Comparison of ENCODE assay signal across 22 cellular contexts in genomic region chr13:99666146-99666805, GRCh38. TPM values are rescaled to one million over a fixed set of nuclear protein-coding genes. Genes with fewer than 3 reads are reported as not detected.
DNase-seq lines count a peak whose midpoint lies in the region; ATAC-seq, FAIRE-seq and TF ChIP-seq lines count a peak whose summit lies in the region.
"Had no signal": no experiment of that assay in that cellular context is flagged by ENCODE, and none has a peak within 500 bp of the region (broad histone marks: within the 10 kb centered on the region; RNA-seq: fewer than 3 reads in every experiment).

No MANE protein-coding gene starts in this region.

- H3K56ac ChIP-seq in H1 (replicated peaks; ENCODE audit: insufficient read length, low read depth, low read length): no peak overlapping the region

- no peak overlapping the region for H3K4me3 ChIP-seq in H1 (ENCODE audit: extremely low read depth in 1 of 4, insufficient read depth in 2 of 4, low read depth in 3 of 4, low read length in 4 of 4)
- H3K4me3 ChIP-seq: GM23248 had no signal

- no peak for FAIRE-seq in H1 (lab: Jason Lieb, UNC)
- FAIRE-seq: GM19239, HTR-8/SVneo had no signal

- no peak overlapping the region for H3K27ac ChIP-seq in H1 (ENCODE audit: low read depth, low read length)
- H3K27ac ChIP-seq: 22Rv1, GM23248 had no signal

- ATAC-seq in HG02852 (IDR thresholded peaks at IDR 0.05; ENCODE audit: unreplicated experiment): peak; percentile 47
- ATAC-seq in stimulated activated naive B cell treated with anti-CD40 and anti-IgM and Interleukin-4, amounts not matched to agents 10 μg/mL and 1 μg/mL and 100 μg/mL, for 72 hours (replicated peaks): peak; percentile 34 to 62
- ATAC-seq in activated CD4-positive, alpha-beta T cell treated with anti-CD3 and anti-CD28 coated beads for 36 hours: no peak
- ATAC-seq in HG03354 (IDR thresholded peaks at IDR 0.05; ENCODE audit: poor library complexity, severe bottlenecking, unreplicated experiment): no peak

- H3K27me3 ChIP-seq in H1 (replicated peaks in 1 of 4; ENCODE audit: control insufficient read depth in 3 of 4, extremely low read depth in 1 of 4, insufficient read depth in 3 of 4, low read length in 3 of 4): no peaks in the 10 kb centered on the region

- H4K20me1 ChIP-seq in H1 (replicated peaks in 1 of 2; ENCODE audit: control insufficient read depth in 1 of 2, insufficient read depth in 2 of 2, low read length in 2 of 2): no peaks in the 10 kb centered on the region

- H3K9me3 ChIP-seq in H1 (ENCODE audit: insufficient read depth in 2 of 2, low read depth in 1 of 2, low read length in 1 of 2): no peaks in the 10 kb centered on the region

- peaks cover 5 to 7% of the 10 kb centered on the region in 2 donors for H3K4me1 Mint-ChIP-seq in stimulated activated naive B cell treated with anti-CD40 and anti-IgM and Interleukin-4, amounts not matched to agents 10 μg/mL and 1 μg/mL and 100 μg/mL, for 72 hours
- no peaks in the 10 kb centered on the region for H3K4me1 Mint-ChIP-seq in activated CD4-positive, alpha-beta T cell treated with anti-CD3 and anti-CD28 coated beads for 36 hours
- H3K4me1 Mint-ChIP-seq: CD14-positive monocyte had no signal

- peaks cover 0 to 6% of the 10 kb centered on the region in 2 experiments; a peak in 1 of 4 replicates for H3K79me2 ChIP-seq in H1 (ENCODE audit: control insufficient read depth in 1 of 2, insufficient read depth in 2 of 2, low read length in 2 of 2)

- no peaks in the 10 kb centered on the region for H3K23me2 ChIP-seq in H1 (ENCODE audit: low read depth, low read length)

- no peak for TF ChIP-seq RAD21 in H1 (IDR thresholded peaks at IDR 0.05 in 1 of 2, conservative IDR thresholded peaks at IDR 0.05 in 1 of 2; ENCODE audit: low read depth in 2 of 2, low read length in 2 of 2)

- peak overlapping the region; percentile 76; the same call in 1 of the 2 replicates for H2BK20ac ChIP-seq in H1 (ENCODE audit: low read length)

- H3K18ac ChIP-seq in H1 (ENCODE audit: extremely low read depth, low read length): peak overlapping the region; percentile 56

- H2BK15ac ChIP-seq in H1 (ENCODE audit: low read length): peak overlapping the region; percentile 94

- H4K8ac ChIP-seq in H1 (ENCODE audit: extremely low read depth, insufficient read depth, low read length): no peak overlapping the region

- no peak overlapping the region for H3K4me3 Mint-ChIP-seq in stimulated activated naive B cell treated with anti-CD40 and anti-IgM and Interleukin-4, amounts not matched to agents 10 μg/mL and 1 μg/mL and 100 μg/mL, for 72 hours
- no peak overlapping the region for H3K4me3 Mint-ChIP-seq in activated CD4-positive, alpha-beta T cell treated with anti-CD3 and anti-CD28 coated beads for 36 hours
- H3K4me3 Mint-ChIP-seq: CD14-positive monocyte, HFFc6, IgD-negative memory B cell had no signal

- TF ChIP-seq POLR2A in H1 (IDR thresholded peaks at IDR 0.05; ENCODE audit: control extremely low read depth in 1 of 2, low read depth in 2 of 2, low read length in 2 of 2): no peak

- H3K4me1 ChIP-seq in H1 (replicated peaks in 1 of 4; ENCODE audit: control insufficient read depth in 3 of 4, insufficient read depth in 4 of 4, low read length in 3 of 4): peaks cover 4 to 15% (median 11%) of the 10 kb centered on the region in 4 experiments

- H3K27ac Mint-ChIP-seq in stimulated activated naive B cell treated with anti-CD40 and anti-IgM and Interleukin-4, amounts not matched to agents 10 μg/mL and 1 μg/mL and 100 μg/mL, for 72 hours: no peak overlapping the region
- no peak overlapping the region for H3K27ac Mint-ChIP-seq in activated CD4-positive, alpha-beta T cell treated with anti-CD3 and anti-CD28 coated beads for 36 hours
- H3K27ac Mint-ChIP-seq: CD14-positive monocyte, HFFc6 had no signal

- H3K36me3 ChIP-seq in H1 (ENCODE audit: control insufficient read depth in 2 of 4, insufficient read depth in 4 of 4, low read length in 3 of 4): no peaks in the 10 kb centered on the region

- peak overlapping the region; percentile 42 for H4K5ac ChIP-seq in H1 (ENCODE audit: insufficient read length, low read depth, low read length)

- no peak overlapping the region for H2AFZ ChIP-seq in H1 (ENCODE audit: low read length)
- H2AFZ ChIP-seq: GM23248 had no signal

- H3K23ac ChIP-seq in H1 (ENCODE audit: insufficient read length): no peak overlapping the region

- peak overlapping the region; percentile 45; the same call in 1 of the 2 replicates for H2BK5ac ChIP-seq in H1 (ENCODE audit: low read depth, low read length)

- no peak overlapping the region for H2BK120ac ChIP-seq in H1 (replicated peaks; ENCODE audit: low read depth, low read length)

- H3K79me1 ChIP-seq in H1 (ENCODE audit: low read depth, low read length): no peaks in the 10 kb centered on the region

- DNase-seq in NCI-H1417 (lab: John Stamatoyannopoulos, UW): peak in 2 of 3 experiments; percentile 60
- DNase-seq in NCI-H1417 treated with DMSO at 0.1 percent for 48 hours (lab: John Stamatoyannopoulos, UW): no peak
- DNase-seq in H1 (ENCODE audit: low read depth in 1 of 2, low spot score in 2 of 2): peak in 1 of 2 experiments; percentile 39
- DNase-seq in stimulated activated naive B cell treated with anti-CD40 and anti-IgM and Interleukin-4, amounts not matched to agents 10 μg/mL and 1 μg/mL and 100 μg/mL, for 72 hours: no peak
- DNase-seq in NCI-H2081 treated with DMSO at 0.1 percent for 48 hours (lab: John Stamatoyannopoulos, UW): no peak
- no peak for DNase-seq in activated CD4-positive, alpha-beta T cell treated with anti-CD3 and anti-CD28 coated beads for 36 hours
- DNase-seq: DMS79, GM23248, HFFc6, Kasumi-1, MM.1S, NCI-H1092, NCI-H2081, NCI-H748 treated with DMSO at 0.1 percent for 48 hours, SIG-M5 had no signal

- peak overlapping the region; percentile 84; the same call in 1 of the 2 replicates for H2AK5ac ChIP-seq in H1 (ENCODE audit: low read depth, low read length)

- H3K4ac ChIP-seq in H1 (replicated peaks; ENCODE audit: insufficient read length, low read depth, low read length): peak overlapping the region; percentile 17

- no peak overlapping the region for H3K4me2 ChIP-seq in H1 (ENCODE audit: insufficient read depth in 1 of 2, low read depth in 2 of 2, low read length in 2 of 2)

- no peak overlapping the region for H3K14ac ChIP-seq in H1 (ENCODE audit: insufficient read length)

- H3K36me3 Mint-ChIP-seq in stimulated activated naive B cell treated with anti-CD40 and anti-IgM and Interleukin-4, amounts not matched to agents 10 μg/mL and 1 μg/mL and 100 μg/mL, for 72 hours: no peaks in the 10 kb centered on the region
- no peaks in the 10 kb centered on the region for H3K36me3 Mint-ChIP-seq in activated CD4-positive, alpha-beta T cell treated with anti-CD3 and anti-CD28 coated beads for 36 hours (ENCODE audit: low read depth)
- H3K36me3 Mint-ChIP-seq: CD14-positive monocyte, IgD-negative memory B cell had no signal

- CTCF ChIA-PET in H1 (lab: Charles Lee; ENCODE audit: partially characterized antibody): interaction anchor here (0.6 to 0.9 kb wide), 4 partner anchors 10 to 481 kb away, joined by 3 read pairs; no protein-coding TSS in a partner anchor
- CTCF ChIA-PET in activated CD4-positive, alpha-beta T cell treated with anti-CD3 and anti-CD28 coated beads for 36 hours (lab: Charles Lee): interaction anchor here (0.8 to 2.1 kb wide), 2 partner anchors 10 to 64 kb away, joined by 5 read pairs; no protein-coding TSS in a partner anchor

- no peak for TF ChIP-seq CTCF in H1 (IDR thresholded peaks at IDR 0.05; ENCODE audit: control extremely low read depth in 1 of 3, insufficient read depth in 1 of 3, low read depth in 1 of 3, low read length in 3 of 3)

- TF ChIP-seq EP300 in H1 (IDR thresholded peaks at IDR 0.05; ENCODE audit: borderline replicate concordance in 1 of 2, low read depth in 2 of 2, low read length in 2 of 2): no peak

- peaks cover 0 to 5% of the 10 kb centered on the region in 2 donors for H3K27me3 Mint-ChIP-seq in stimulated activated naive B cell treated with anti-CD40 and anti-IgM and Interleukin-4, amounts not matched to agents 10 μg/mL and 1 μg/mL and 100 μg/mL, for 72 hours
- no peaks in the 10 kb centered on the region for H3K27me3 Mint-ChIP-seq in activated CD4-positive, alpha-beta T cell treated with anti-CD3 and anti-CD28 coated beads for 36 hours

- no peak overlapping the region for H3K9ac ChIP-seq in H1 (replicated peaks in 1 of 4; ENCODE audit: extremely low read depth in 1 of 4, low read depth in 3 of 4, low read length in 3 of 4)
- H3K9ac ChIP-seq: GM23248 had no signal

- POLR2A ChIA-PET in H1 (lab: Charles Lee; ENCODE audit: partially characterized antibody): interaction anchor here (0.6 to 2.3 kb wide), 6 partner anchors 10 to 37 kb away, joined by 3 to 13 read pairs (median 5); no protein-coding TSS in a partner anchor
- POLR2A ChIA-PET in activated CD4-positive, alpha-beta T cell treated with anti-CD3 and anti-CD28 coated beads for 36 hours (lab: Charles Lee): interaction anchor here (0.5 kb wide), 1 partner anchor 152 kb away, joined by 4 read pairs; no protein-coding TSS in a partner anchor

- no peaks in the 10 kb centered on the region for H3K9me3 Mint-ChIP-seq in stimulated activated naive B cell treated with anti-CD40 and anti-IgM and Interleukin-4, amounts not matched to agents 10 μg/mL and 1 μg/mL and 100 μg/mL, for 72 hours
- H3K9me3 Mint-ChIP-seq in activated CD4-positive, alpha-beta T cell treated with anti-CD3 and anti-CD28 coated beads for 36 hours (ENCODE audit: low read depth): no peaks in the 10 kb centered on the region
- H3K9me3 Mint-ChIP-seq: CD14-positive monocyte, HFFc6, IgD-negative memory B cell had no signal

- peak overlapping the region; percentile 91; the same call in 1 of the 2 replicates for H2BK12ac ChIP-seq in H1 (ENCODE audit: low read depth, low read length)

- peak overlapping the region; percentile 45 for H4K91ac ChIP-seq in H1 (replicated peaks; ENCODE audit: insufficient read length, low read length)

- WGBS in H1 (ENCODE audit: extremely low coverage in 1 of 2, insufficient coverage in 1 of 2, insufficient read length in 1 of 2, insufficient replicate concordance in 2 of 2, low coverage in 1 of 2, low lambda C conversion rate in 2 of 2, missing lambda C conversion rate in 1 of 2), 2 experiments: 87% methylated on average over 8 of the region's 8 CpGs; no CpG with 5 or more reads in 1 of the 2 experiments

- intact Hi-C loops in activated CD4-positive, alpha-beta T cell treated with anti-CD3 and anti-CD28 coated beads for 36 hours (cut with DNase I, micrococcal nuclease): no loop called here

TF ChIP-seq in H1, 55 proteins besides CTCF, POLR2A, EP300 and RAD21:
- no peak for TF ChIP-seq PHF8 (conservative IDR thresholded peaks at IDR 0.05; ENCODE audit: low read depth, low read length)

RNA-seq across cellular contexts. Expression of gene CLYBL, which starts 59.8 kb away (rescaled TPM):
- total RNA-seq in H1 (2021; fragmentation: NEBNext Ultra II Directional; extraction: Animal tissue kit (Norgen Biotek cat#: 25700)): 9.8 and 11.3 TPM in 2 replicates
- 5.2 and 9.2 TPM in 2 replicates for polyA plus RNA-seq in H1 (2011; rRNA removed)
- 9.0 TPM for polyA plus RNA-seq in H1 (2011; cell fraction: cytosol; rRNA removed)
- polyA plus RNA-seq in H1 (2011; cell fraction: nucleus; rRNA removed): 8.9 TPM
- polyA plus RNA-seq in H1 (2012, experiment 1 of 2): 10.6 to 17.4 TPM (median 12.6 TPM) in 4 replicates
- polyA plus RNA-seq in H1 (2012, experiment 2 of 2): 7.1 TPM
- polyA plus RNA-seq in H1 (2013, experiment 1 of 2): 14.7 TPM
- 12.4 TPM for polyA plus RNA-seq in H1 (2013, experiment 2 of 2)
- 3.0 and 9.0 TPM in 2 replicates for polyA minus RNA-seq in H1 (2011; rRNA and poly(A)+ RNA removed)
- polyA minus RNA-seq in H1 (2011; cell fraction: cytosol; rRNA and poly(A)+ RNA removed): 3.5 TPM
- polyA minus RNA-seq in H1 (2011; cell fraction: nucleus; rRNA and poly(A)+ RNA removed): 17.8 TPM
- total RNA-seq in activated CD4-positive, alpha-beta T cell treated with anti-CD3 and anti-CD28 coated beads for 36 hours: 10 to 100 TPM; 11.3 TPM

Comparison
In these comparisons a context has a peak if more than half of its experiments do, and no peak if none do; other contexts are left out.
1. DNase-seq: peak in NCI-H1417 (2 of 3); none in NCI-H1417 treated with DMSO at 0.1 percent for 48 hours (single experiment), stimulated activated naive B cell treated with anti-CD40 and anti-IgM and Interleukin-4, amounts not matched to agents 10 μg/mL and 1 μg/mL and 100 μg/mL, for 72 hours (single experiment), NCI-H2081 treated with DMSO at 0.1 percent for 48 hours (single experiment) and activated CD4-positive, alpha-beta T cell treated with anti-CD3 and anti-CD28 coated beads for 36 hours (single experiment).
2. ATAC-seq: peak in HG02852 (single experiment) and stimulated activated naive B cell treated with anti-CD40 and anti-IgM and Interleukin-4, amounts not matched to agents 10 μg/mL and 1 μg/mL and 100 μg/mL, for 72 hours (2 of 2); none in activated CD4-positive, alpha-beta T cell treated with anti-CD3 and anti-CD28 coated beads for 36 hours (single experiment) and HG03354 (single experiment).